1 cellular context compared by ENCODE assay signal in genomic region chr10:51141015-51141414, GRCh38.
TF ChIP-seq lines count a peak whose summit lies in the region.

No MANE protein-coding gene starts in this region.

TF ChIP-seq in WTC11, 78 proteins besides CTCF, POLR2A, EP300 and RAD21 (continued from another document):
- TF ChIP-seq, protein P1, sequence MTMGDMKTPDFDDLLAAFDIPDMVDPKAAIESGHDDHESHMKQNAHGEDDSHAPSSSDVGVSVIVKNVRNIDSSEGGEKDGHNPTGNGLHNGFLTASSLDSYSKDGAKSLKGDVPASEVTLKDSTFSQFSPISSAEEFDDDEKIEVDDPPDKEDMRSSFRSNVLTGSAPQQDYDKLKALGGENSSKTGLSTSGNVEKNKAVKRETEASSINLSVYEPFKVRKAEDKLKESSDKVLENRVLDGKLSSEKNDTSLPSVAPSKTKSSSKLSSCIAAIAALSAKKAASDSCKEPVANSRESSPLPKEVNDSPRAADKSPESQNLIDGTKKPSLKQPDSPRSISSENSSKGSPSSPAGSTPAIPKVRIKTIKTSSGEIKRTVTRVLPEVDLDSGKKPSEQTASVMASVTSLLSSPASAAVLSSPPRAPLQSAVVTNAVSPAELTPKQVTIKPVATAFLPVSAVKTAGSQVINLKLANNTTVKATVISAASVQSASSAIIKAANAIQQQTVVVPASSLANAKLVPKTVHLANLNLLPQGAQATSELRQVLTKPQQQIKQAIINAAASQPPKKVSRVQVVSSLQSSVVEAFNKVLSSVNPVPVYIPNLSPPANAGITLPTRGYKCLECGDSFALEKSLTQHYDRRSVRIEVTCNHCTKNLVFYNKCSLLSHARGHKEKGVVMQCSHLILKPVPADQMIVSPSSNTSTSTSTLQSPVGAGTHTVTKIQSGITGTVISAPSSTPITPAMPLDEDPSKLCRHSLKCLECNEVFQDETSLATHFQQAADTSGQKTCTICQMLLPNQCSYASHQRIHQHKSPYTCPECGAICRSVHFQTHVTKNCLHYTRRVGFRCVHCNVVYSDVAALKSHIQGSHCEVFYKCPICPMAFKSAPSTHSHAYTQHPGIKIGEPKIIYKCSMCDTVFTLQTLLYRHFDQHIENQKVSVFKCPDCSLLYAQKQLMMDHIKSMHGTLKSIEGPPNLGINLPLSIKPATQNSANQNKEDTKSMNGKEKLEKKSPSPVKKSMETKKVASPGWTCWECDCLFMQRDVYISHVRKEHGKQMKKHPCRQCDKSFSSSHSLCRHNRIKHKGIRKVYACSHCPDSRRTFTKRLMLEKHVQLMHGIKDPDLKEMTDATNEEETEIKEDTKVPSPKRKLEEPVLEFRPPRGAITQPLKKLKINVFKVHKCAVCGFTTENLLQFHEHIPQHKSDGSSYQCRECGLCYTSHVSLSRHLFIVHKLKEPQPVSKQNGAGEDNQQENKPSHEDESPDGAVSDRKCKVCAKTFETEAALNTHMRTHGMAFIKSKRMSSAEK (CRISPR knock-in tag; IDR thresholded peaks at IDR 0.05; ENCODE audit: borderline replicate concordance), result no peak
- TF ChIP-seq SOX15 (CRISPR knock-in tag; IDR thresholded peaks at IDR 0.05) (no peak), JAZF1 (CRISPR knock-in tag; IDR thresholded peaks at IDR 0.05) (no peak)
- TF ChIP-seq, protein P2, sequence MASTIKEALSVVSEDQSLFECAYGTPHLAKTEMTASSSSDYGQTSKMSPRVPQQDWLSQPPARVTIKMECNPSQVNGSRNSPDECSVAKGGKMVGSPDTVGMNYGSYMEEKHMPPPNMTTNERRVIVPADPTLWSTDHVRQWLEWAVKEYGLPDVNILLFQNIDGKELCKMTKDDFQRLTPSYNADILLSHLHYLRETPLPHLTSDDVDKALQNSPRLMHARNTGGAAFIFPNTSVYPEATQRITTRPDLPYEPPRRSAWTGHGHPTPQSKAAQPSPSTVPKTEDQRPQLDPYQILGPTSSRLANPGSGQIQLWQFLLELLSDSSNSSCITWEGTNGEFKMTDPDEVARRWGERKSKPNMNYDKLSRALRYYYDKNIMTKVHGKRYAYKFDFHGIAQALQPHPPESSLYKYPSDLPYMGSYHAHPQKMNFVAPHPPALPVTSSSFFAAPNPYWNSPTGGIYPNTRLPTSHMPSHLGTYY (CRISPR knock-in tag; IDR thresholded peaks at IDR 0.05), result no peak
- TF ChIP-seq, protein P3, sequence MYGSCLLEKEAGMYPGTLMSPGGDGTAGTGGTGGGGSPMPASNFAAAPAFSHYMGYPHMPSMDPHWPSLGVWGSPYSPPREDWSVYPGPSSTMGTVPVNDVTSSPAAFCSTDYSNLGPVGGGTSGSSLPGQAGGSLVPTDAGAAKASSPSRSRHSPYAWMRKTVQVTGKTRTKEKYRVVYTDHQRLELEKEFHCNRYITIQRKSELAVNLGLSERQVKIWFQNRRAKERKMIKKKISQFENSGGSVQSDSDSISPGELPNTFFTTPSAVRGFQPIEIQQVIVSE (CRISPR knock-in tag; IDR thresholded peaks at IDR 0.05; ENCODE audit: borderline replicate concordance), result no peak
